Comparison of ENCODE assay signal across 15 cellular contexts in the genomic region with DNA sequence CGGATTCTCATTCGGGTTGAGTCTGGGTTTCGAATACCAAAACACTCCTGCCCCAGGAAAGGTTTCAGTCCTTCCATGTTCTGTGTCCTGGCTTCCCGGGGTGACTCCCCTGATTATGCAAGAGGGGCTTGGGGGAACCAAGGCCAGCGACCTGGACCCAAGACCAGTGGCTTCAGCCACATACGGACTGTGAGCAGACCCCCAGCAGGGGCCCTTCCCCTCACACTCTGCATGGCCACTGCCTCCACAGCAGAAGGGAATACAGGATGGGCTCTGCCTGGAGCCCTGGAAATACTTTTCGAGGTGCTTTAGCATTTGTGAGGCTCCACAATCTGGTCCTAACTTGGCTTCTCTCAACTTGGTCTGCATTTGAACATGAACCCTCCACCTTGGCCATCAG. TPM values are rescaled to one million over a fixed set of nuclear protein-coding genes. Genes with fewer than 3 reads are reported as not detected.
DNase-seq lines count a peak whose midpoint lies in the region; ATAC-seq and TF ChIP-seq lines count a peak whose summit lies in the region.
"Had no signal": no experiment of that assay in that cellular context is flagged by ENCODE, and none has a peak within 500 bp of the region (broad histone marks: within the 10 kb centered on the region; RNA-seq: fewer than 3 reads in every experiment).

No MANE protein-coding gene starts in this region.

- no peak overlapping the region for H3K4me3 Mint-ChIP-seq in neural progenitor cell
- H3K4me3 Mint-ChIP-seq: activated naive CD8-positive, alpha-beta T cell had no signal

- H3K27ac ChIP-seq in right cardiac atrium (ENCODE audit: low read length), result no peak overlapping the region
- peak overlapping the region in 1 of 2 donors; percentile 33 for H3K27ac ChIP-seq in right atrium auricular region
- H3K27ac ChIP-seq in body of pancreas, result peak overlapping the region in 3 of 4 donors; percentile 17 to 80 (median 75)
- no peak overlapping the region for H3K27ac ChIP-seq in neural progenitor cell
- peak overlapping the region; percentile 3 to 22 for H3K27ac ChIP-seq in uterus

- peaks cover 3% of the 10 kb centered on the region for H3K36me3 Mint-ChIP-seq in neural progenitor cell

- peaks cover 47% of the 10 kb centered on the region for H3K36me3 ChIP-seq in right atrium auricular region
- no peaks in the 10 kb centered on the region for H3K36me3 ChIP-seq in body of pancreas (replicated peaks in 1 of 2; ENCODE audit: insufficient read depth in 1 of 2, low read depth in 2 of 2)
- no peaks in the 10 kb centered on the region for H3K36me3 ChIP-seq in neural progenitor cell
- no peaks in the 10 kb centered on the region for H3K36me3 ChIP-seq in uterus

- H3K4me1 ChIP-seq in right cardiac atrium (ENCODE audit: control insufficient read depth, insufficient read depth, low read length) (peaks cover 56% of the 10 kb centered on the region), right atrium auricular region (peaks cover 0 to 76% of the 10 kb centered on the region in 2 donors), body of pancreas (peaks cover 63% of the 10 kb centered on the region), neural progenitor cell (peaks cover 29% of the 10 kb centered on the region), uterus (peaks cover 11 to 71% of the 10 kb centered on the region in 2 donors)

- DNase-seq in right cardiac atrium (peak in 2 of 3 donors; percentile 42 to 44), right atrium auricular region (ENCODE audit: low spot score) (no peak), body of pancreas (no peak), neural progenitor cell (ENCODE audit: low spot score) (no peak), uterus (no peak), sciatic nerve (ENCODE audit: low spot score) (no peak), NCI-H2196 (lab: John Stamatoyannopoulos, UW; ENCODE audit: unreplicated experiment) (no peak)
- DNase-seq: activated CD4-positive, alpha-beta T cell treated with anti-CD3 and anti-CD28 coated beads for 4 hours; AML-193; DMS79 treated with DMSO at 0.1 percent for 48 hours; HCEC 1CT; NCI-H1092 had no signal

- H3K4me3 ChIP-seq in right cardiac atrium (ENCODE audit: low read length) (no peak overlapping the region), right atrium auricular region (no peak overlapping the region), body of pancreas (no peak overlapping the region), neural progenitor cell (no peak overlapping the region), uterus (no peak overlapping the region)
- H3K4me3 ChIP-seq: smooth muscle cell had no signal

- TF ChIP-seq POLR2A in body of pancreas (IDR thresholded peaks at IDR 0.05) (no peak), uterus (IDR thresholded peaks at IDR 0.05) (no peak)

- TF ChIP-seq CTCF in right atrium auricular region (IDR thresholded peaks at IDR 0.05), result no peak
- TF ChIP-seq CTCF in body of pancreas (IDR thresholded peaks at IDR 0.05), result no peak
- no peak for TF ChIP-seq CTCF in neural progenitor cell (IDR thresholded peaks at IDR 0.05)
- no peak for TF ChIP-seq CTCF in uterus (IDR thresholded peaks at IDR 0.05)

- no peak overlapping the region for H3K9ac ChIP-seq in neural progenitor cell

- no peak overlapping the region for H2AFZ ChIP-seq in neural progenitor cell (replicated peaks)

- intact Hi-C loops in right cardiac atrium (cut with DNase I), result loop anchor here in 3 of 4 donors (5.0 kb wide), 1 partner anchor 37 kb away; no protein-coding TSS in a partner anchor
- intact Hi-C loops in body of pancreas (cut with DNase I), result no loop called here
- intact Hi-C loops in uterus (cut with DNase I; ENCODE audit: low total_unique reads), result loop anchor here (5.0 kb wide), 1 partner anchor 37 kb away; no protein-coding TSS in a partner anchor
- intact Hi-C loops in sciatic nerve (cut with DNase I), result no loop called here

- peaks cover 13% of the 10 kb centered on the region for H4K20me1 ChIP-seq in neural progenitor cell (ENCODE audit: low read depth)

- H3K27ac Mint-ChIP-seq in neural progenitor cell, result peak overlapping the region; percentile 85
- H3K27ac Mint-ChIP-seq: activated naive CD8-positive, alpha-beta T cell had no signal

- H3K79me2 ChIP-seq in neural progenitor cell (ENCODE audit: low read depth), result peaks cover 4% of the 10 kb centered on the region

- no peaks in the 10 kb centered on the region for H3K9me3 Mint-ChIP-seq in neural progenitor cell

- WGBS in right cardiac atrium, result 79% methylated on average over 7 of the region's 7 CpGs
- WGBS in body of pancreas, 2 donors, result 80 to 86% methylated on average over 7 of the region's 7 CpGs

- no peaks in the 10 kb centered on the region for H3K9me3 ChIP-seq in right cardiac atrium (ENCODE audit: control insufficient read depth, low read length)
- H3K9me3 ChIP-seq in right atrium auricular region, result no peaks in the 10 kb centered on the region
- no peaks in the 10 kb centered on the region for H3K9me3 ChIP-seq in body of pancreas
- no peaks in the 10 kb centered on the region for H3K9me3 ChIP-seq in neural progenitor cell (ENCODE audit: low read depth)
- no peaks in the 10 kb centered on the region for H3K9me3 ChIP-seq in uterus

- H3F3A ChIP-seq in neural progenitor cell (ENCODE audit: low read depth), result peaks cover 5% of the 10 kb centered on the region

- no peak for ATAC-seq in right cardiac atrium
- no peak for ATAC-seq in body of pancreas
- no peak for ATAC-seq in sciatic nerve
- ATAC-seq in GM21381 (IDR thresholded peaks at IDR 0.05; ENCODE audit: unreplicated experiment), result no peak

- no peak overlapping the region for H3K4me2 ChIP-seq in neural progenitor cell
- H3K4me2 ChIP-seq: smooth muscle cell had no signal

- H3K27me3 Mint-ChIP-seq in neural progenitor cell (ENCODE audit: insufficient read depth, low read depth), result no peaks in the 10 kb centered on the region
- H3K27me3 Mint-ChIP-seq: activated naive CD8-positive, alpha-beta T cell had no signal

- H3K27me3 ChIP-seq in right cardiac atrium (ENCODE audit: control insufficient read depth, insufficient read depth) (no peaks in the 10 kb centered on the region), right atrium auricular region (no peaks in the 10 kb centered on the region), body of pancreas (no peaks in the 10 kb centered on the region), neural progenitor cell (no peaks in the 10 kb centered on the region), uterus (no peaks in the 10 kb centered on the region)

- H3K4me1 Mint-ChIP-seq in neural progenitor cell, result peaks cover 44% of the 10 kb centered on the region

RNA-seq across cellular contexts. Expression of gene HDAC7, which starts 19.1 kb away (rescaled TPM):
- total RNA-seq in right cardiac atrium (10 to 100 TPM; 46.5 to 60.1 (median 51.1) TPM), right atrium auricular region (10 to 100 TPM; 33.4 to 60.2 TPM), body of pancreas (10 to 100 TPM; 26.2 to 26.7 TPM), neural progenitor cell (ENCODE audit: low replicate concordance) (7.2 and 14.2 TPM in 2 replicates), uterus (100 to 1,000 TPM in 1 of 4 donors, 10 to 100 TPM in 3; 33.0 to 191 (median 42.5) TPM), sciatic nerve (152 TPM)
- 38.0 TPM for polyA plus RNA-seq in right cardiac atrium

RNA-seq across cellular contexts. Expression of gene SLC48A1, which starts 27.5 kb away (rescaled TPM):
- 10 to 100 TPM; 26.5 to 30.1 (median 27.6) TPM for total RNA-seq in right cardiac atrium
- 22.0 TPM for polyA plus RNA-seq in right cardiac atrium
- 10 to 100 TPM; 48.9 to 52.0 TPM for total RNA-seq in right atrium auricular region
- total RNA-seq in body of pancreas, result 10 to 100 TPM; 12.7 to 22.1 TPM
- total RNA-seq in neural progenitor cell (ENCODE audit: low replicate concordance), result 8.3 and 16.7 TPM in 2 replicates
- total RNA-seq in uterus, result 10 to 100 TPM in 3 of 4 donors, 1 to 10 TPM in 1; 1.3 to 50.5 (median 15.4) TPM
- 47.9 TPM for total RNA-seq in sciatic nerve

RNA-seq across cellular contexts. Expression of gene RAPGEF3, which starts 41.9 kb away (rescaled TPM):
- total RNA-seq in right cardiac atrium (10 to 100 TPM; 14.1 to 28.7 (median 23.3) TPM), right atrium auricular region (10 to 100 TPM; 19.8 to 26.8 TPM), body of pancreas (10 to 100 TPM; 11.9 to 23.4 TPM), neural progenitor cell (ENCODE audit: low replicate concordance) (0.58 and 1.2 TPM in 2 replicates), uterus (100 to 1,000 TPM in 1 of 4 donors, 10 to 100 TPM in 3; 13.5 to 105 (median 48.7) TPM), sciatic nerve (73.4 TPM)
- 44.9 TPM for polyA plus RNA-seq in right cardiac atrium

Comparison
In these comparisons a context has a peak if more than half of its experiments do, and no peak if none do; other contexts are left out.
1. DNase-seq: peak in right cardiac atrium (2 of 3); none in right atrium auricular region (single experiment), body of pancreas (0 of 4), neural progenitor cell (single experiment), uterus (0 of 2), sciatic nerve (single experiment) and NCI-H2196 (single experiment).
2. H3K27ac ChIP-seq: peak in body of pancreas (3 of 4) and uterus (2 of 2); none in right cardiac atrium (single experiment) and neural progenitor cell (single experiment).
3. intact Hi-C loops: an anchor here in right cardiac atrium (5.0 kb wide) and uterus (5.0 kb wide); none called in body of pancreas and sciatic nerve.